In genomic region chr2:15559800-15560403, GRCh38 we compare ENCODE assay signal across 8 cellular contexts. TPM values are rescaled to one million over a fixed set of nuclear protein-coding genes. Genes with fewer than 3 reads are reported as not detected.
A peak's percentile ranks its signal among the peaks of the same experiment; 100 is the strongest.
DNase-seq lines count a peak whose midpoint lies in the region; ATAC-seq and TF ChIP-seq lines count a peak whose summit lies in the region.

No MANE protein-coding gene starts in this region.

- H3K14ac ChIP-seq in trophoblast cell (ENCODE audit: low read length): no peak overlapping the region

- H4K12ac ChIP-seq in trophoblast cell (ENCODE audit: low read depth, low read length): no peak overlapping the region

- no peak overlapping the region for H2BK12ac ChIP-seq in trophoblast cell (ENCODE audit: low read length)

- POLR2A ChIA-PET in Panc1 (lab: Charles Lee): no interaction called here

- ATAC-seq in Panc1 (no peak), HG02571 (IDR thresholded peaks at IDR 0.05; ENCODE audit: unreplicated experiment) (no peak), GM18870 (IDR thresholded peaks at IDR 0.05; ENCODE audit: unreplicated experiment) (no peak)

- CTCF ChIA-PET in Panc1 (lab: Charles Lee): no interaction called here

- DNase-seq in D341Med (ENCODE audit: low spot score) (peak; percentile 22), Panc1 (ENCODE audit: low read depth, low spot score) (no peak), trophoblast cell (no peak), NOMO-1 (lab: John Stamatoyannopoulos, UW; ENCODE audit: unreplicated experiment in 2 of 2) (no peak), DMS79 treated with DMSO at 0.1 percent for 48 hours (lab: John Stamatoyannopoulos, UW) (no peak)

- peak overlapping the region; percentile 68 to 97 for H3K4me3 ChIP-seq in Panc1 (ENCODE audit: low read depth in 2 of 2, low read length in 2 of 2)
- peak overlapping the region; percentile 88 to 95 for H3K4me3 ChIP-seq in esophagus (ENCODE audit: low read depth in 1 of 2, low read length in 2 of 2)
- H3K4me3 ChIP-seq in trophoblast cell (ENCODE audit: low read depth, low read length): no peak overlapping the region

- H4K91ac ChIP-seq in trophoblast cell (ENCODE audit: low read depth, low read length): no peak overlapping the region

- peak overlapping the region; percentile 86 for H4K8ac ChIP-seq in trophoblast cell (ENCODE audit: low read depth, low read length)

- no peak for TF ChIP-seq CTCF in Panc1 (IDR thresholded peaks at IDR 0.05)

- H3K4me1 ChIP-seq in Panc1 (ENCODE audit: control insufficient read depth, insufficient read depth, low read length): peaks cover 12% of the 10 kb centered on the region; the same call in 1 of the 2 replicates
- H3K4me1 ChIP-seq in esophagus (ENCODE audit: control insufficient read depth in 2 of 2, insufficient read depth in 2 of 2, low read length in 1 of 2): no peaks in the 10 kb centered on the region
- no peaks in the 10 kb centered on the region for H3K4me1 ChIP-seq in trophoblast cell (ENCODE audit: control insufficient read depth in 1 of 2, insufficient read depth in 2 of 2, low read length in 2 of 2)

- H3K9ac ChIP-seq in trophoblast cell (ENCODE audit: low read length): peak overlapping the region; percentile 79

- H3K4me2 ChIP-seq in trophoblast cell (ENCODE audit: low read length): peak overlapping the region; percentile 97

- peaks cover 7% of the 10 kb centered on the region for H3K79me1 ChIP-seq in trophoblast cell (ENCODE audit: low read length)

- no peak overlapping the region for H2AFZ ChIP-seq in trophoblast cell (ENCODE audit: insufficient read depth, low read length, poor library complexity)

- 13 to 14% methylated on average over 6 of the region's 6 CpGs for WGBS in esophagus, 2 donors
- WGBS in trophoblast cell (ENCODE audit: extremely low coverage, insufficient coverage, insufficient read length): no CpG with 5 or more reads among the region's 6 CpGs

- H2AK5ac ChIP-seq in trophoblast cell (ENCODE audit: low read length): no peak overlapping the region

- H3K27ac ChIP-seq in Panc1 (ENCODE audit: low read length) (peak overlapping the region; percentile 94), esophagus (ENCODE audit: low read depth in 2 of 2, low read length in 1 of 2) (peak overlapping the region in 1 of 2 donors; percentile 9), trophoblast cell (ENCODE audit: low read depth, low read length) (no peak overlapping the region)

- H3K79me2 ChIP-seq in trophoblast cell (ENCODE audit: control insufficient read depth, insufficient read depth, low read length, poor library complexity): peaks cover 6% of the 10 kb centered on the region

- no peak overlapping the region for H2BK120ac ChIP-seq in trophoblast cell (ENCODE audit: insufficient read depth, low read length, poor library complexity)

- no peak overlapping the region for H3K18ac ChIP-seq in trophoblast cell (ENCODE audit: low read length)

- H3K36me3 ChIP-seq in Panc1 (ENCODE audit: control insufficient read depth, insufficient read depth, low read length) (no peaks in the 10 kb centered on the region; the same call in 1 of the 2 replicates), esophagus (ENCODE audit: control insufficient read depth in 2 of 2, insufficient read depth in 2 of 2, low read length in 1 of 2) (no peaks in the 10 kb centered on the region), trophoblast cell (ENCODE audit: control insufficient read depth in 1 of 2, insufficient read depth in 2 of 2, low read length in 2 of 2) (no peaks in the 10 kb centered on the region)

- H3K23ac ChIP-seq in trophoblast cell (ENCODE audit: low read length): no peak overlapping the region

- H2BK5ac ChIP-seq in trophoblast cell (ENCODE audit: low read depth, low read length, poor library complexity): no peak overlapping the region

- H3K27me3 ChIP-seq in Panc1 (ENCODE audit: control insufficient read depth, insufficient read depth, low read length): no peaks in the 10 kb centered on the region
- H3K27me3 ChIP-seq in esophagus (ENCODE audit: control insufficient read depth in 1 of 2, insufficient read depth in 2 of 2, low read length in 2 of 2): no peaks in the 10 kb centered on the region
- H3K27me3 ChIP-seq in trophoblast cell (ENCODE audit: insufficient read depth, low read length): no peaks in the 10 kb centered on the region

- no peaks in the 10 kb centered on the region for H3K9me3 ChIP-seq in Panc1 (ENCODE audit: control insufficient read depth, insufficient read depth, low read depth, low read length)
- no peaks in the 10 kb centered on the region for H3K9me3 ChIP-seq in esophagus (ENCODE audit: control insufficient read depth in 2 of 2, insufficient read depth in 1 of 2, low read depth in 1 of 2, low read length in 1 of 2)
- no peaks in the 10 kb centered on the region for H3K9me3 ChIP-seq in trophoblast cell (ENCODE audit: insufficient read depth, low read depth, low read length)

- no TSS peak for BruUV-seq in Panc1 (replicated peaks; lab: Mats Ljungman, UMichigan)

- H3K4ac ChIP-seq in trophoblast cell (ENCODE audit: low read depth, low read length): peak overlapping the region; percentile 51

- in situ Hi-C loops in Panc1 (cut with HindIII; ENCODE audit: low pct_unique_long_range_greater_than_20kb, low sequenced_read_pairs): no loop called here

- intact Hi-C loops in Panc1 (cut with micrococcal nuclease; ENCODE audit: unreplicated experiment): no loop called here

RNA-seq across cellular contexts. Expression of gene NBAS, which starts 1.2 kb away (rescaled TPM):
- 36.3 TPM for total RNA-seq in Panc1 (2021; ENCODE audit: unreplicated experiment)
- 19.0 TPM for polyA plus RNA-seq in Panc1 (2012; ENCODE audit: insufficient read length)
- polyA plus RNA-seq in esophagus: 10 to 100 TPM; 13.8 to 15.0 TPM
- polyA plus RNA-seq in trophoblast cell (2013): 21.5 and 21.9 TPM in 2 replicates

RNA-seq across cellular contexts. Expression of gene DDX1, which starts 31.8 kb away (rescaled TPM):
- total RNA-seq in Panc1 (2021; ENCODE audit: unreplicated experiment): 102 TPM
- 58.2 TPM for polyA plus RNA-seq in Panc1 (2012; ENCODE audit: insufficient read length)
- polyA plus RNA-seq in esophagus: 10 to 100 TPM; 40.8 to 70.0 TPM
- polyA plus RNA-seq in trophoblast cell (2013): 93.8 and 94.8 TPM in 2 replicates
